Comparison of ENCODE assay signal across 22 cellular contexts in genomic region chr11:116353517-116353916, GRCh38.
DNase-seq lines count a peak whose midpoint lies in the region; FAIRE-seq and TF ChIP-seq lines count a peak whose summit lies in the region.
"Had no signal": no experiment of that assay in that cellular context is flagged by ENCODE, and none has a peak within 500 bp of the region (broad histone marks: within the 10 kb centered on the region; RNA-seq: fewer than 3 reads in every experiment).

No MANE protein-coding gene starts in this region.

- H3K4me1 ChIP-seq in keratinocyte (ENCODE audit: control insufficient read depth, extremely low read depth, insufficient read depth, low read length): peaks cover 23% of the 10 kb centered on the region
- H3K4me1 ChIP-seq in PC-9 (replicated peaks; ENCODE audit: insufficient read depth): no peaks in the 10 kb centered on the region
- H3K4me1 ChIP-seq: A549, gastroesophageal sphincter, prostate gland had no signal

- POLR2A ChIA-PET in PC-9 (lab: Charles Lee; ENCODE audit: unreplicated experiment): no interaction called here

- H3F3A ChIP-seq in PC-9 (ENCODE audit: insufficient read depth, low read depth): no peaks in the 10 kb centered on the region

- H2AFZ ChIP-seq in keratinocyte (ENCODE audit: control insufficient read depth, low read length) (peak overlapping the region; percentile 16), PC-9 (no peak overlapping the region)

- H3K9me2 ChIP-seq in PC-9 (ENCODE audit: insufficient read depth): no peaks in the 10 kb centered on the region

- intact Hi-C loops in PC-9 (cut with micrococcal nuclease; ENCODE audit: unreplicated experiment): no loop called here

- CTCF ChIA-PET in PC-9 (lab: Charles Lee): no interaction called here

- TF ChIP-seq CTCF in keratinocyte (optimal IDR thresholded peaks at IDR 0.05 in 1 of 3, IDR thresholded peaks at IDR 0.05 in 1 of 3, conservative IDR thresholded peaks at IDR 0.05 in 1 of 3; ENCODE audit: extremely low read depth in 1 of 3, insufficient read depth in 2 of 3, low read length in 3 of 3) (no peak), PC-9 (conservative IDR thresholded peaks at IDR 0.05) (no peak)

- H3K79me2 ChIP-seq in keratinocyte (ENCODE audit: control insufficient read depth, insufficient read depth, low read length) (no peaks in the 10 kb centered on the region), PC-9 (ENCODE audit: low read depth) (no peaks in the 10 kb centered on the region)

- FAIRE-seq in keratinocyte (lab: Jason Lieb, UNC): peak; percentile 92
- FAIRE-seq in urothelium cell line (lab: Jason Lieb, UNC): peak; percentile 20
- FAIRE-seq: A549, islet of Langerhans had no signal

- H3K27ac ChIP-seq in keratinocyte (ENCODE audit: control insufficient read depth, insufficient read depth, low read length) (no peak overlapping the region), PC-9 (no peak overlapping the region)
- H3K27ac ChIP-seq: A549, cardiac muscle cell, gastroesophageal sphincter, prostate gland had no signal

- H3K36me3 ChIP-seq in keratinocyte (ENCODE audit: control insufficient read depth in 2 of 2, extremely low read depth in 1 of 2, insufficient read depth in 2 of 2, low read length in 2 of 2) (no peaks in the 10 kb centered on the region), PC-9 (ENCODE audit: low read depth) (no peaks in the 10 kb centered on the region)
- H3K36me3 ChIP-seq: cardiac muscle cell, gastroesophageal sphincter, prostate gland had no signal

- peaks cover 3% of the 10 kb centered on the region for H3K9me1 ChIP-seq in keratinocyte (ENCODE audit: control insufficient read depth, extremely low read depth, insufficient read depth, low read length)

- H3K4me2 ChIP-seq in keratinocyte (ENCODE audit: control insufficient read depth, extremely low read depth, insufficient read depth, low read depth, low read length): peak overlapping the region; percentile 54
- no peak overlapping the region for H3K4me2 ChIP-seq in PC-9
- H3K4me2 ChIP-seq: A549 had no signal

- H3K27me3 ChIP-seq in keratinocyte (ENCODE audit: control insufficient read depth, extremely low read depth, insufficient read depth, low read length): no peaks in the 10 kb centered on the region
- peaks cover 35% of the 10 kb centered on the region for H3K27me3 ChIP-seq in PC-9 (ENCODE audit: insufficient read depth, low read depth)
- H3K27me3 ChIP-seq: cardiac muscle cell had no signal

- H3K9me3 ChIP-seq in keratinocyte (ENCODE audit: control insufficient read depth, low read depth, low read length) (no peaks in the 10 kb centered on the region), PC-9 (ENCODE audit: insufficient read depth, low read depth) (no peaks in the 10 kb centered on the region)
- H3K9me3 ChIP-seq: A549, gastroesophageal sphincter, prostate gland had no signal

- no TSS peak for BruUV-seq in PC-9 (replicated peaks; lab: Mats Ljungman, UMichigan)

- DNase-seq in NCI-H2227 treated with DMSO at 0.1 percent for 48 hours (lab: John Stamatoyannopoulos, UW): peak; percentile 13
- DNase-seq in NCI-H2227 (lab: John Stamatoyannopoulos, UW; ENCODE audit: unreplicated experiment): no peak
- peak; percentile 11 for DNase-seq in RKO (ENCODE audit: low spot score)
- peak; percentile 62 for DNase-seq in keratinocyte (ENCODE audit: low read depth, low spot score)
- peak; percentile 26 for DNase-seq in urothelium cell line (ENCODE audit: low spot score)
- DNase-seq in NCI-H1105 treated with DMSO at 0.1 percent for 48 hours (lab: John Stamatoyannopoulos, UW): no peak
- DNase-seq in PC-9: no peak
- DNase-seq in NK-92 treated with Interleukin-12 subunit alpha and Interleukin-12 subunit beta, amount 100 ng/mL, for 24 hours (lab: John Stamatoyannopoulos, UW): no peak
- DNase-seq: activated naive CD4-positive, alpha-beta T cell treated with anti-CD3 and anti-CD28 coated beads for 36 hours; CD8-positive, alpha-beta memory T cell; cortex of kidney; EL; endodermal cell; NCI-H1048; NCI-H2107; NCI-H524 treated with DMSO at 0.1 percent for 48 hours; T-helper 9 cell had no signal

- no peak overlapping the region for H3K4me3 ChIP-seq in keratinocyte (ENCODE audit: control insufficient read depth in 2 of 3, extremely low read depth in 1 of 3, insufficient read depth in 2 of 3, low read depth in 1 of 3, low read length in 3 of 3)
- H3K4me3 ChIP-seq in PC-9: no peak overlapping the region
- H3K4me3 ChIP-seq: A549, cardiac muscle cell, gastroesophageal sphincter, prostate gland had no signal

- H3K9ac ChIP-seq in keratinocyte (ENCODE audit: control insufficient read depth, extremely low read depth, insufficient read depth, low read length): no peak overlapping the region

- dilution Hi-C loops in keratinocyte (cut with MboI; ENCODE audit: extremely low pct_ligation_motif_present, low sequenced_read_pairs): no loop called here

- H4K20me1 ChIP-seq in keratinocyte (ENCODE audit: control insufficient read depth, extremely low read depth, insufficient read depth, low read length) (no peaks in the 10 kb centered on the region), PC-9 (ENCODE audit: insufficient read depth) (no peaks in the 10 kb centered on the region)

Comparison
In these comparisons a context has a peak if more than half of its experiments do, and no peak if none do; other contexts are left out.
1. DNase-seq: peak in NCI-H2227 treated with DMSO at 0.1 percent for 48 hours (single experiment), RKO (single experiment), keratinocyte (single experiment) and urothelium cell line (single experiment); none in NCI-H2227 (single experiment), NCI-H1105 treated with DMSO at 0.1 percent for 48 hours (single experiment), PC-9 (0 of 2) and NK-92 treated with Interleukin-12 subunit alpha and Interleukin-12 subunit beta, amount 100 ng/mL, for 24 hours (single experiment).